ENCODE assay signal across 1 cellular context in genomic region chr4:107719927-107720722, GRCh38.
A peak's percentile ranks its signal among the peaks of the same experiment; 100 is the strongest.
TF ChIP-seq lines count a peak whose summit lies in the region.

Gene PAPSS1, minus strand, starts transcription at chr4:107720234. Its CDS starts 55 bp downstream, at chr4:107720179.

TF ChIP-seq in HepG2, 621 proteins besides CTCF, POLR2A, EP300 and RAD21 (continued from another document and continues in another):
- TF ChIP-seq, protein P1, sequence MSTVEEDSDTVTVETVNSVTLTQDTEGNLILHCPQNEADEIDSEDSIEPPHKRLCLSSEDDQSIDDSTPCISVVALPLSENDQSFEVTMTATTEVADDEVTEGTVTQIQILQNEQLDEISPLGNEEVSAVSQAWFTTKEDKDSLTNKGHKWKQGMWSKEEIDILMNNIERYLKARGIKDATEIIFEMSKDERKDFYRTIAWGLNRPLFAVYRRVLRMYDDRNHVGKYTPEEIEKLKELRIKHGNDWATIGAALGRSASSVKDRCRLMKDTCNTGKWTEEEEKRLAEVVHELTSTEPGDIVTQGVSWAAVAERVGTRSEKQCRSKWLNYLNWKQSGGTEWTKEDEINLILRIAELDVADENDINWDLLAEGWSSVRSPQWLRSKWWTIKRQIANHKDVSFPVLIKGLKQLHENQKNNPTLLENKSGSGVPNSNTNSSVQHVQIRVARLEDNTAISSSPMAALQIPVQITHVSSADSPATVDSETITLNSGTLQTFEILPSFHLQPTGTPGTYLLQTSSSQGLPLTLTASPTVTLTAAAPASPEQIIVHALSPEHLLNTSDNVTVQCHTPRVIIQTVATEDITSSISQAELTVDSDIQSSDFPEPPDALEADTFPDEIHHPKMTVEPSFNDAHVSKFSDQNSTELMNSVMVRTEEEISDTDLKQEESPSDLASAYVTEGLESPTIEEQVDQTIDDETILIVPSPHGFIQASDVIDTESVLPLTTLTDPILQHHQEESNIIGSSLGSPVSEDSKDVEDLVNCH (CRISPR knock-in tag; IDR thresholded peaks at IDR 0.05): no peak
- TF ChIP-seq CHD4 (IDR thresholded peaks at IDR 0.05; ENCODE audit: borderline replicate concordance, low read length) (no peak), ZNF317 (CRISPR knock-in tag; IDR thresholded peaks at IDR 0.05) (peak; percentile 19; the same call in 1 of the 2 replicates), MTF2 (CRISPR knock-in tag; IDR thresholded peaks at IDR 0.05; ENCODE audit: borderline replicate concordance) (no peak), ZBTB26 (CRISPR knock-in tag; IDR thresholded peaks at IDR 0.05; ENCODE audit: borderline replicate concordance) (peak; percentile 70; the same call in 1 of the 2 replicates), ZNF615 (CRISPR knock-in tag; IDR thresholded peaks at IDR 0.05; ENCODE audit: borderline replicate concordance) (no peak), ZNF20 (CRISPR knock-in tag; IDR thresholded peaks at IDR 0.05) (no peak), FOXO4 (CRISPR knock-in tag; conservative IDR thresholded peaks at IDR 0.05) (no peak), MATR3 (CRISPR knock-in tag; IDR thresholded peaks at IDR 0.05) (no peak), ZMAT5 (CRISPR knock-in tag; IDR thresholded peaks at IDR 0.05; ENCODE audit: borderline replicate concordance, low read depth) (no peak), ZNF30 (CRISPR knock-in tag; IDR thresholded peaks at IDR 0.05) (no peak), E2F1 (CRISPR knock-in tag; IDR thresholded peaks at IDR 0.05) (no peak), CERS6 (CRISPR knock-in tag; IDR thresholded peaks at IDR 0.05) (no peak), TOPORS (CRISPR knock-in tag; IDR thresholded peaks at IDR 0.05) (no peak), JDP2 (CRISPR knock-in tag; IDR thresholded peaks at IDR 0.05; ENCODE audit: borderline replicate concordance) (no peak), MEF2D (CRISPR knock-in tag; IDR thresholded peaks at IDR 0.05) (no peak), KDM4B (CRISPR knock-in tag; IDR thresholded peaks at IDR 0.05) (peak; percentile 63; the same call in 1 of the 2 replicates), TMF1 (CRISPR knock-in tag; IDR thresholded peaks at IDR 0.05; ENCODE audit: low read depth) (no peak; the same call in 1 of the 2 replicates), ZNF616 (CRISPR knock-in tag; IDR thresholded peaks at IDR 0.05; ENCODE audit: low read depth) (no peak), IRF2 (CRISPR knock-in tag; IDR thresholded peaks at IDR 0.05) (no peak; the same call in 1 of the 2 replicates), BCL6 (CRISPR knock-in tag; IDR thresholded peaks at IDR 0.05) (peak; percentile 23; the same call in 1 of the 2 replicates), CEBPB (IDR thresholded peaks at IDR 0.05; ENCODE audit: borderline replicate concordance, low read depth, low read length) (no peak), HNF1A (IDR thresholded peaks at IDR 0.05; ENCODE audit: low read depth) (no peak), HNF1A (CRISPR knock-in tag; IDR thresholded peaks at IDR 0.05; ENCODE audit: borderline replicate concordance) (0 out of 2 replicates have a peak, but pooled peaks have one; percentile 20), MED13 (CRISPR knock-in tag; IDR thresholded peaks at IDR 0.05) (no peak), MLLT10 (CRISPR knock-in tag; IDR thresholded peaks at IDR 0.05) (no peak), KLF9 (CRISPR knock-in tag; IDR thresholded peaks at IDR 0.05; ENCODE audit: low read depth) (no peak), ATAD3A (CRISPR knock-in tag; IDR thresholded peaks at IDR 0.05) (no peak), ZNF329 (CRISPR knock-in tag; IDR thresholded peaks at IDR 0.05; ENCODE audit: low read depth) (peak; percentile 67; the same call in 1 of the 2 replicates), TBL1XR1 (IDR thresholded peaks at IDR 0.05; ENCODE audit: borderline replicate concordance, low read length, partially characterized antibody) (no peak), ELF3 (CRISPR knock-in tag; IDR thresholded peaks at IDR 0.05) (0 out of 2 replicates have a peak, but pooled peaks have one; percentile 9), ARNTL (CRISPR knock-in tag; IDR thresholded peaks at IDR 0.05) (peak; percentile 54), ZNF792 (CRISPR knock-in tag; IDR thresholded peaks at IDR 0.05) (peak; percentile 25; the same call in 1 of the 2 replicates), GABPA (IDR thresholded peaks at IDR 0.05; ENCODE audit: low read depth, low read length) (peak; percentile 67), GABPA (CRISPR knock-in tag; IDR thresholded peaks at IDR 0.05; ENCODE audit: low read depth) (peak; percentile 86), ZNF567 (CRISPR knock-in tag; IDR thresholded peaks at IDR 0.05; ENCODE audit: borderline replicate concordance) (no peak; the same call in 1 of the 2 replicates), ZNF484 (CRISPR knock-in tag; IDR thresholded peaks at IDR 0.05; ENCODE audit: borderline replicate concordance, low read depth) (no peak), BHLHE40 (IDR thresholded peaks at IDR 0.05; ENCODE audit: low read length) (no peak), AKAP8 (CRISPR knock-in tag; IDR thresholded peaks at IDR 0.05) (no peak)
- TF ChIP-seq, protein P2, sequence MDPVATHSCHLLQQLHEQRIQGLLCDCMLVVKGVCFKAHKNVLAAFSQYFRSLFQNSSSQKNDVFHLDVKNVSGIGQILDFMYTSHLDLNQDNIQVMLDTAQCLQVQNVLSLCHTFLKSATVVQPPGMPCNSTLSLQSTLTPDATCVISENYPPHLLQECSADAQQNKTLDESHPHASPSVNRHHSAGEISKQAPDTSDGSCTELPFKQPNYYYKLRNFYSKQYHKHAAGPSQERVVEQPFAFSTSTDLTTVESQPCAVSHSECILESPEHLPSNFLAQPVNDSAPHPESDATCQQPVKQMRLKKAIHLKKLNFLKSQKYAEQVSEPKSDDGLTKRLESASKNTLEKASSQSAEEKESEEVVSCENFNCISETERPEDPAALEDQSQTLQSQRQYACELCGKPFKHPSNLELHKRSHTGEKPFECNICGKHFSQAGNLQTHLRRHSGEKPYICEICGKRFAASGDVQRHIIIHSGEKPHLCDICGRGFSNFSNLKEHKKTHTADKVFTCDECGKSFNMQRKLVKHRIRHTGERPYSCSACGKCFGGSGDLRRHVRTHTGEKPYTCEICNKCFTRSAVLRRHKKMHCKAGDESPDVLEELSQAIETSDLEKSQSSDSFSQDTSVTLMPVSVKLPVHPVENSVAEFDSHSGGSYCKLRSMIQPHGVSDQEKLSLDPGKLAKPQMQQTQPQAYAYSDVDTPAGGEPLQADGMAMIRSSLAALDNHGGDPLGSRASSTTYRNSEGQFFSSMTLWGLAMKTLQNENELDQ (CRISPR knock-in tag; IDR thresholded peaks at IDR 0.05; ENCODE audit: borderline replicate concordance): no peak
- TF ChIP-seq, protein P3, sequence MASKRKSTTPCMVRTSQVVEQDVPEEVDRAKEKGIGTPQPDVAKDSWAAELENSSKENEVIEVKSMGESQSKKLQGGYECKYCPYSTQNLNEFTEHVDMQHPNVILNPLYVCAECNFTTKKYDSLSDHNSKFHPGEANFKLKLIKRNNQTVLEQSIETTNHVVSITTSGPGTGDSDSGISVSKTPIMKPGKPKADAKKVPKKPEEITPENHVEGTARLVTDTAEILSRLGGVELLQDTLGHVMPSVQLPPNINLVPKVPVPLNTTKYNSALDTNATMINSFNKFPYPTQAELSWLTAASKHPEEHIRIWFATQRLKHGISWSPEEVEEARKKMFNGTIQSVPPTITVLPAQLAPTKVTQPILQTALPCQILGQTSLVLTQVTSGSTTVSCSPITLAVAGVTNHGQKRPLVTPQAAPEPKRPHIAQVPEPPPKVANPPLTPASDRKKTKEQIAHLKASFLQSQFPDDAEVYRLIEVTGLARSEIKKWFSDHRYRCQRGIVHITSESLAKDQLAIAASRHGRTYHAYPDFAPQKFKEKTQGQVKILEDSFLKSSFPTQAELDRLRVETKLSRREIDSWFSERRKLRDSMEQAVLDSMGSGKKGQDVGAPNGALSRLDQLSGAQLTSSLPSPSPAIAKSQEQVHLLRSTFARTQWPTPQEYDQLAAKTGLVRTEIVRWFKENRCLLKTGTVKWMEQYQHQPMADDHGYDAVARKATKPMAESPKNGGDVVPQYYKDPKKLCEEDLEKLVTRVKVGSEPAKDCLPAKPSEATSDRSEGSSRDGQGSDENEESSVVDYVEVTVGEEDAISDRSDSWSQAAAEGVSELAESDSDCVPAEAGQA (IDR thresholded peaks at IDR 0.05; ENCODE audit: low read depth): no peak
- TF ChIP-seq, protein P3 (CRISPR knock-in tag; IDR thresholded peaks at IDR 0.05; ENCODE audit: borderline replicate concordance): no peak
- TF ChIP-seq, protein P4, sequence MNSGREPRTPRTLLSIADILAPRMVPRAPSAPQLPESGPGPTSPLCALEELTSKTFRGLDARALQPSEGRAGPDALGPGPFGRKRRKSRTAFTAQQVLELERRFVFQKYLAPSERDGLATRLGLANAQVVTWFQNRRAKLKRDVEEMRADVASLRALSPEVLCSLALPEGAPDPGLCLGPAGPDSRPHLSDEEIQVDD (CRISPR knock-in tag; IDR thresholded peaks at IDR 0.05; ENCODE audit: borderline replicate concordance): no peak
